14 cellular contexts compared by ENCODE assay signal in the genomic region with DNA sequence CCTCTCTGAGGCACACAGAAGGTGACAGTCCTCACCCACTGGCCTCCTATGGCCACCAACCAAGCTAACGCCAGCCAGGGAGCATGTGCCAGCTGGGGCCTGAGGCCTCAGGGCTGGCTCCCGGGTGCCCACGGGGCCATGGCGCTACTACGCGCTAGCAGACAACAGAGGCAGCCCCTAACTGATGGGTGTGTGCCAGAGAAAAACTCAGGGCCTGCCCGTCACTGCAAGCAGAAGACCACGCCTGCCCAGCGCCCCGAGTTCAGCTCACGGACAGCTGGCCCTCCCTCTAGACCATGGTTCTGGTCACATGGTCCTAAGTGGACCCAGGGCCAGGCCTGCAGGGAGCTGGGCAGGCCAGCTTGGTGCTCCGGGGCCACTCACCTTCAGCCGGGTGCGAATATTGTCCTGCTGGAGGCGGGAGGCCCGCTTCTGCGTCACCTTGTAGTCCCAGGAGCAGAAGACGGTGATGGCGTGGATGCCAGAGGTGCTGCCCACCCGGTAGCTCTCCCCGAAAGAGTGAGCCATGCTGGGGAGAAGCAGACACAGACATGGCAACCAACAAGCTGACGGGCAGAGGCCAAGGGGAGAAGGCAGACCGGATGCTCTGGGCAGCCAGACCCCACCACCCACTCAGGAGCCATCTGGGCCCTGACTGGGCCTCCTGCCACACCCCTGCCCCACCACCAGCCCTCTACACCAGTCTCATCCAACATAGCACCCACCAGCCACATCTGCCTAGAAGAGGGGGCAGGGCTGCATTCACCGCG. TPM values are rescaled to one million over a fixed set of nuclear protein-coding genes. Genes with fewer than 3 reads are reported as not detected.
DNase-seq lines count a peak whose midpoint lies in the region; ATAC-seq and TF ChIP-seq lines count a peak whose summit lies in the region.
"Had no signal": no experiment of that assay in that cellular context is flagged by ENCODE, and none has a peak within 500 bp of the region (broad histone marks: within the 10 kb centered on the region; RNA-seq: fewer than 3 reads in every experiment).

No MANE protein-coding gene starts in this region.

- no TSS peak for BruUV-seq in IMR-90 (replicated peaks; lab: Mats Ljungman, UMichigan)

- no peak overlapping the region for H4K8ac ChIP-seq in IMR-90 (ENCODE audit: low read depth in 2 of 2, low read length in 2 of 2)

- dilution Hi-C loops in IMR-90 (cut with HindIII; ENCODE audit: low sequenced_read_pairs, unreplicated experiment): no loop called here

- no peak overlapping the region for H2BK20ac ChIP-seq in IMR-90 (ENCODE audit: low read depth, low read length)

- no peak overlapping the region for H3K18ac ChIP-seq in IMR-90 (ENCODE audit: low read depth, low read length)

- H3K27me3 Mint-ChIP-seq in activated naive CD8-positive, alpha-beta T cell: no peaks in the 10 kb centered on the region

- H2AK9ac ChIP-seq in IMR-90 (replicated peaks; ENCODE audit: low read depth, low read length, poor library complexity): peak overlapping the region; percentile 5

- H3K4me3 ChIP-seq in IMR-90 (ENCODE audit: insufficient read depth, low read depth, low read length) (no peak overlapping the region), neutrophil (ENCODE audit: low read depth in 1 of 2, low read length in 1 of 2) (peak overlapping the region in 1 of 2 experiments; percentile 53)
- H3K4me3 ChIP-seq: pancreas had no signal

- H3K27ac Mint-ChIP-seq in activated naive CD8-positive, alpha-beta T cell: peak overlapping the region; percentile 78

- H4K5ac ChIP-seq in IMR-90 (ENCODE audit: low read depth, low read length): no peak overlapping the region

- WGBS in IMR-90 (ENCODE audit: extremely low coverage in 2 of 2, insufficient read length in 1 of 2), 2 experiments: 85% methylated on average over 10 of the region's 25 CpGs; no CpG with 5 or more reads in 1 of the 2 experiments

- ATAC-seq in IMR-90 (ENCODE audit: low read depth) (no peak), left lobe of liver (no peak), HG02981 (IDR thresholded peaks at IDR 0.05; ENCODE audit: unreplicated experiment) (no peak)
- ATAC-seq: pancreas had no signal

- no peak overlapping the region for H4K91ac ChIP-seq in IMR-90 (ENCODE audit: insufficient read depth, low read depth, low read length)

- no peak overlapping the region for H2BK120ac ChIP-seq in IMR-90 (ENCODE audit: low read depth, low read length)

- H3K4me2 ChIP-seq in IMR-90 (ENCODE audit: low read depth, low read length): no peak overlapping the region

- H3K56ac ChIP-seq in IMR-90 (ENCODE audit: extremely low read depth, insufficient read depth, low read length): no peak overlapping the region

- no peaks in the 10 kb centered on the region for H3K9me1 ChIP-seq in IMR-90 (ENCODE audit: insufficient read depth, low read length)

- no peak overlapping the region for H3K9ac ChIP-seq in IMR-90 (ENCODE audit: low read depth, low read length)

- POLR2A ChIA-PET in IMR-90 (lab: Charles Lee; ENCODE audit: unreplicated experiment): no interaction called here

- no peak for TF ChIP-seq POLR2A in IMR-90 (IDR thresholded peaks at IDR 0.05; ENCODE audit: low read depth, low read length)

- DNase-seq in activated effector memory CD4-positive, alpha-beta T cell treated with anti-CD3 and anti-CD28 coated beads, Interleukin-2, amount 50 U/mL, for 16 hours: peak; percentile 71
- DNase-seq in activated effector memory CD4-positive, alpha-beta T cell treated with Interleukin-2 at 50 U/mL for 16 hours: no peak
- DNase-seq in IMR-90 (no peak), left lobe of liver (ENCODE audit: low spot score) (no peak), NCI-H1694 treated with DMSO at 0.1 percent for 48 hours (lab: John Stamatoyannopoulos, UW) (no peak)
- DNase-seq: HCEC 1CT, mammary epithelial cell, NCI-H1105, NCI-H524 had no signal

- TF ChIP-seq CTCF in IMR-90 (conservative IDR thresholded peaks at IDR 0.05; ENCODE audit: low read depth, low read length): no peak
- no peak for TF ChIP-seq CTCF in neutrophil (IDR thresholded peaks at IDR 0.05)

- H3K4me1 ChIP-seq in IMR-90 (ENCODE audit: control insufficient read depth, insufficient read depth, low read length) (no peaks in the 10 kb centered on the region), neutrophil (ENCODE audit: control insufficient read depth in 1 of 2, insufficient read depth in 1 of 2, low read depth in 1 of 2, low read length in 1 of 2) (peaks cover 60 to 83% of the 10 kb centered on the region in 2 experiments)
- H3K4me1 ChIP-seq: pancreas had no signal

- CTCF ChIA-PET in IMR-90 (lab: Yijun Ruan, JAX): interaction anchor here (0.9 kb wide), 1 partner anchor 55 kb away, joined by 3 read pairs; no protein-coding TSS in a partner anchor

- no peak for TF ChIP-seq RAD21 in IMR-90 (IDR thresholded peaks at IDR 0.05; ENCODE audit: low read length)

- no peaks in the 10 kb centered on the region for H3K9me3 Mint-ChIP-seq in activated naive CD8-positive, alpha-beta T cell (ENCODE audit: low read depth)

- peak overlapping the region; percentile 82 for H3K4me3 Mint-ChIP-seq in activated naive CD8-positive, alpha-beta T cell

- peaks cover 9% of the 10 kb centered on the region for H3K36me3 Mint-ChIP-seq in activated naive CD8-positive, alpha-beta T cell

- H3K23ac ChIP-seq in IMR-90 (ENCODE audit: low read depth, low read length): no peak overlapping the region

- in situ Hi-C loops in IMR-90 (cut with MboI; ENCODE audit: low sequenced_read_pairs): no loop called here

- H3K27ac ChIP-seq in IMR-90 (ENCODE audit: insufficient read depth, low read length) (no peak overlapping the region), neutrophil (peak overlapping the region; percentile 78)
- H3K27ac ChIP-seq: pancreas, RWPE1 had no signal

- H3K9me3 ChIP-seq in IMR-90 (ENCODE audit: control insufficient read depth, insufficient read depth, low read length) (no peaks in the 10 kb centered on the region), neutrophil (no peaks in the 10 kb centered on the region)
- H3K9me3 ChIP-seq: pancreas had no signal

- peaks cover 61% of the 10 kb centered on the region for H3K4me1 Mint-ChIP-seq in activated naive CD8-positive, alpha-beta T cell (ENCODE audit: low read depth)

- H2BK5ac ChIP-seq in IMR-90 (ENCODE audit: low read depth, low read length, poor library complexity, severe bottlenecking): no peak overlapping the region

- no peak overlapping the region for H2AK5ac ChIP-seq in IMR-90 (ENCODE audit: low read depth, low read length)

- H2BK15ac ChIP-seq in IMR-90 (ENCODE audit: low read depth, low read length): no peak overlapping the region

- H3K36me3 ChIP-seq in IMR-90 (ENCODE audit: control insufficient read depth, insufficient read depth, low read length): no peaks in the 10 kb centered on the region
- peaks cover 86% of the 10 kb centered on the region for H3K36me3 ChIP-seq in neutrophil

- H3K14ac ChIP-seq in IMR-90 (replicated peaks; ENCODE audit: low read depth, low read length): no peak overlapping the region

- H3K27me3 ChIP-seq in IMR-90 (ENCODE audit: control insufficient read depth, insufficient read depth, low read length) (peaks cover 12% of the 10 kb centered on the region), neutrophil (no peaks in the 10 kb centered on the region)
- H3K27me3 ChIP-seq: pancreas had no signal

- no peak overlapping the region for H2AFZ ChIP-seq in IMR-90 (replicated peaks; ENCODE audit: low read length, poor library complexity)

- H3K4ac ChIP-seq in IMR-90 (ENCODE audit: low read depth, low read length): no peak overlapping the region

- intact Hi-C loops in IMR-90 (cut with micrococcal nuclease): no loop called here

- no peaks in the 10 kb centered on the region for H3K79me1 ChIP-seq in IMR-90 (ENCODE audit: low read depth in 1 of 2, low read length in 2 of 2)

- H4K20me1 ChIP-seq in IMR-90 (ENCODE audit: insufficient read depth, low read length): no peaks in the 10 kb centered on the region; the same call in 1 of the 2 replicates

TF ChIP-seq in IMR-90, 13 proteins besides CTCF, POLR2A, EP300 and RAD21 (continues in another document):
- TF ChIP-seq CHD1 (IDR thresholded peaks at IDR 0.05; ENCODE audit: low read depth, low read length): no peak
- TF ChIP-seq RCOR1 (IDR thresholded peaks at IDR 0.05; ENCODE audit: insufficient replicate concordance, low read length): no peak
- TF ChIP-seq FOS (IDR thresholded peaks at IDR 0.05; ENCODE audit: low read depth, low read length): no peak
- TF ChIP-seq MAFK (IDR thresholded peaks at IDR 0.05; ENCODE audit: low read depth, low read length): no peak
- no peak for TF ChIP-seq MXI1 (IDR thresholded peaks at IDR 0.05; ENCODE audit: borderline replicate concordance, low read depth, low read length)
- no peak for TF ChIP-seq NFE2L2 (IDR thresholded peaks at IDR 0.05; ENCODE audit: low read depth, low read length)
- TF ChIP-seq BHLHE40 (IDR thresholded peaks at IDR 0.05; ENCODE audit: low read depth, low read length): no peak
- no peak for TF ChIP-seq CEBPB (IDR thresholded peaks at IDR 0.05; ENCODE audit: low read depth, low read length)

RNA-seq across cellular contexts. Expression of gene TMC6, which starts 6.1 kb away (rescaled TPM):
- total RNA-seq in IMR-90 (2012; rRNA removed) (0.28 TPM in 1 of 2 replicates, not detected in the other), left lobe of liver (14.6 TPM)
- 0.19 and 0.32 TPM in 2 replicates for polyA plus RNA-seq in IMR-90 (2012; rRNA removed)
- polyA plus RNA-seq in IMR-90 (2012; cell fraction: cytosol; rRNA removed): 0.03 and 0.25 TPM in 2 replicates
- 0.63 and 1.1 TPM in 2 replicates for polyA plus RNA-seq in IMR-90 (2012; cell fraction: nucleus; rRNA removed; ENCODE audit: low replicate concordance)

RNA-seq across cellular contexts. Expression of gene TMC8, which starts 8.2 kb away (rescaled TPM):
- total RNA-seq in IMR-90 (2012; rRNA removed): not detected in 2 replicates
- not detected in 2 replicates for polyA plus RNA-seq in IMR-90 (2012; rRNA removed)
- polyA plus RNA-seq in IMR-90 (2012; cell fraction: cytosol; rRNA removed): not detected in 2 replicates
- polyA plus RNA-seq in IMR-90 (2012; cell fraction: nucleus; rRNA removed; ENCODE audit: low replicate concordance): 0.01 TPM in 1 of 2 replicates, not detected in the other
- total RNA-seq in left lobe of liver: 3.9 TPM

RNA-seq across cellular contexts. Expression of gene C17orf99, which starts 23.8 kb away (rescaled TPM):
- total RNA-seq in IMR-90 (2012; rRNA removed) (not detected in 2 replicates), left lobe of liver (not detected)
- polyA plus RNA-seq in IMR-90 (2012; rRNA removed): not detected in 2 replicates
- not detected in 2 replicates for polyA plus RNA-seq in IMR-90 (2012; cell fraction: cytosol; rRNA removed)
- polyA plus RNA-seq in IMR-90 (2012; cell fraction: nucleus; rRNA removed; ENCODE audit: low replicate concordance): not detected in 2 replicates
- total RNA-seq: pancreas had no signal
- polyA plus RNA-seq: pancreas had no signal

RNA-seq across cellular contexts. Expression of gene SYNGR2, which starts 46.0 kb away (rescaled TPM):
- 11.1 and 14.7 TPM in 2 replicates for total RNA-seq in IMR-90 (2012; rRNA removed)
- polyA plus RNA-seq in IMR-90 (2012; rRNA removed): 63.1 and 77.3 TPM in 2 replicates
- polyA plus RNA-seq in IMR-90 (2012; cell fraction: cytosol; rRNA removed): 38.9 and 89.5 TPM in 2 replicates
- 27.9 and 43.7 TPM in 2 replicates for polyA plus RNA-seq in IMR-90 (2012; cell fraction: nucleus; rRNA removed; ENCODE audit: low replicate concordance)
- 44.1 TPM for total RNA-seq in left lobe of liver

Comparison
In these comparisons a context has a peak if more than half of its experiments do, and no peak if none do; other contexts are left out.
1. RNA of gene TMC6, which starts 6.1 kb away (total RNA-seq): 14.6 TPM in left lobe of liver (single experiment); 0.28 TPM in IMR-90; every median in the first group is over 10 times any median in the second.